Comparison of ENCODE assay signal across 2 cellular contexts in the genomic region with DNA sequence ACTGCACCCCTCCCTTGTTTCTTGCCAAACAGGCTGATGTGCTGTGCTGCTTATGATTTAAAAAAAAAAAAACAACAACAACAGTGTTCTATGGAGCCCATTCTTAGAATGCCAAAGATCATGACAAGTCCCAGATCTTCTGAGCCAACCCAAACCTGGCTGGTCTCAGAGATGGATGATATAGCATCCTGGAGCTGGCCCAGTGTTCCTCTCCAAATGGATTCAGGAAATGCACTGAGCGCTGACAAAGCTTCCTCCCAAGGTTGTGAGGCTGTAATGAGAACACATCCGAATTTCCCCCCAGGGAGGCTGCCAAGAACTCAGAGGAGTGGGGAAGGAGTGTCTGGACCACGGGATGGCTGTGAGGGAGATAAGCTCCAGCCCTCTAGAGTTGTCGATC.
TF ChIP-seq lines count a peak whose summit lies in the region.

No MANE protein-coding gene starts in this region.

TF ChIP-seq in SK-N-SH treated with all-trans-retinoic acid at 6 μM for 48 hours, 23 proteins besides CTCF, POLR2A, EP300 and RAD21 (continued from another document):
- TF ChIP-seq, protein P1, sequence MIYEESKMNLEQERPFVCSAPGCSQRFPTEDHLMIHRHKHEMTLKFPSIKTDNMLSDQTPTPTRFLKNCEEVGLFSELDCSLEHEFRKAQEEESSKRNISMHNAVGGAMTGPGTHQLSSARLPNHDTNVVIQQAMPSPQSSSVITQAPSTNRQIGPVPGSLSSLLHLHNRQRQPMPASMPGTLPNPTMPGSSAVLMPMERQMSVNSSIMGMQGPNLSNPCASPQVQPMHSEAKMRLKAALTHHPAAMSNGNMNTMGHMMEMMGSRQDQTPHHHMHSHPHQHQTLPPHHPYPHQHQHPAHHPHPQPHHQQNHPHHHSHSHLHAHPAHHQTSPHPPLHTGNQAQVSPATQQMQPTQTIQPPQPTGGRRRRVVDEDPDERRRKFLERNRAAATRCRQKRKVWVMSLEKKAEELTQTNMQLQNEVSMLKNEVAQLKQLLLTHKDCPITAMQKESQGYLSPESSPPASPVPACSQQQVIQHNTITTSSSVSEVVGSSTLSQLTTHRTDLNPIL (CRISPR knock-in tag; IDR thresholded peaks at IDR 0.05; ENCODE audit: low read depth) = no peak
- TF ChIP-seq ZC3H10 (CRISPR knock-in tag; IDR thresholded peaks at IDR 0.05) (no peak), POU6F1 (CRISPR knock-in tag; IDR thresholded peaks at IDR 0.05; ENCODE audit: borderline replicate concordance, low read depth) (no peak), ZFP30 (CRISPR knock-in tag; IDR thresholded peaks at IDR 0.05) (no peak), SNAI2 (CRISPR knock-in tag; IDR thresholded peaks at IDR 0.05) (no peak)

TF ChIP-seq in SK-N-SH, 30 proteins besides CTCF, POLR2A, EP300 and RAD21 (continued from another document):
- TF ChIP-seq, protein P2, sequence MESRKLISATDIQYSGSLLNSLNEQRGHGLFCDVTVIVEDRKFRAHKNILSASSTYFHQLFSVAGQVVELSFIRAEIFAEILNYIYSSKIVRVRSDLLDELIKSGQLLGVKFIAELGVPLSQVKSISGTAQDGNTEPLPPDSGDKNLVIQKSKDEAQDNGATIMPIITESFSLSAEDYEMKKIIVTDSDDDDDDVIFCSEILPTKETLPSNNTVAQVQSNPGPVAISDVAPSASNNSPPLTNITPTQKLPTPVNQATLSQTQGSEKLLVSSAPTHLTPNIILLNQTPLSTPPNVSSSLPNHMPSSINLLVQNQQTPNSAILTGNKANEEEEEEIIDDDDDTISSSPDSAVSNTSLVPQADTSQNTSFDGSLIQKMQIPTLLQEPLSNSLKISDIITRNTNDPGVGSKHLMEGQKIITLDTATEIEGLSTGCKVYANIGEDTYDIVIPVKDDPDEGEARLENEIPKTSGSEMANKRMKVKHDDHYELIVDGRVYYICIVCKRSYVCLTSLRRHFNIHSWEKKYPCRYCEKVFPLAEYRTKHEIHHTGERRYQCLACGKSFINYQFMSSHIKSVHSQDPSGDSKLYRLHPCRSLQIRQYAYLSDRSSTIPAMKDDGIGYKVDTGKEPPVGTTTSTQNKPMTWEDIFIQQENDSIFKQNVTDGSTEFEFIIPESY (IDR thresholded peaks at IDR 0.05; ENCODE audit: borderline replicate concordance, low read depth) = no peak
- no peak for TF ChIP-seq RXRA (IDR thresholded peaks at IDR 0.05; ENCODE audit: borderline replicate concordance, low read depth)
- TF ChIP-seq, protein P3, sequence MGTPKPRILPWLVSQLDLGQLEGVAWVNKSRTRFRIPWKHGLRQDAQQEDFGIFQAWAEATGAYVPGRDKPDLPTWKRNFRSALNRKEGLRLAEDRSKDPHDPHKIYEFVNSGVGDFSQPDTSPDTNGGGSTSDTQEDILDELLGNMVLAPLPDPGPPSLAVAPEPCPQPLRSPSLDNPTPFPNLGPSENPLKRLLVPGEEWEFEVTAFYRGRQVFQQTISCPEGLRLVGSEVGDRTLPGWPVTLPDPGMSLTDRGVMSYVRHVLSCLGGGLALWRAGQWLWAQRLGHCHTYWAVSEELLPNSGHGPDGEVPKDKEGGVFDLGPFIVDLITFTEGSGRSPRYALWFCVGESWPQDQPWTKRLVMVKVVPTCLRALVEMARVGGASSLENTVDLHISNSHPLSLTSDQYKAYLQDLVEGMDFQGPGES (IDR thresholded peaks at IDR 0.05; ENCODE audit: low read depth, low read length) = no peak
